ENCODE assay signal across 26 cellular contexts in genomic region chr22:39581303-39581702, GRCh38. TPM values are rescaled to one million over a fixed set of nuclear protein-coding genes. Genes with fewer than 3 reads are reported as not detected.
"Had no signal": no experiment of that assay in that cellular context is flagged by ENCODE, and none has a peak within 500 bp of the region (broad histone marks: within the 10 kb centered on the region; RNA-seq: fewer than 3 reads in every experiment).

No MANE protein-coding gene starts in this region.

- DNase-seq: colonic mucosa; cortex of kidney; effector CD8-positive, alpha-beta T cell; effector memory CD8-positive, alpha-beta T cell; endodermal cell; erythroblast; esophagus squamous epithelium; foreskin fibroblast; foreskin melanocyte; gastrocnemius medialis; glutamatergic neuron; head of caudate nucleus; heart right ventricle; hippocampal formation; left cardiac atrium; left lung; left ventricle myocardium superior; lower lobe of right lung; mesendoderm; midbrain had no signal

- H3K4me3 Mint-ChIP-seq: dendritic cell treated with granulocyte-macrophage colony-stimulating factor and Interleukin-4, amounts not matched to agents 40 ng/mL and 50 ng/mL, for 4 days; effector memory CD8-positive, alpha-beta T cell; endodermal cell had no signal

- H3K27ac Mint-ChIP-seq: dendritic cell treated with granulocyte-macrophage colony-stimulating factor and Interleukin-4, amounts not matched to agents 40 ng/mL and 50 ng/mL, for 4 days; effector memory CD8-positive, alpha-beta T cell; endodermal cell had no signal

- ATAC-seq: effector memory CD8-positive, alpha-beta T cell; esophagus mucosa; gastrocnemius medialis; heart right ventricle; left cardiac atrium; left lung; left ventricle myocardium superior; lower lobe of right lung had no signal

- H3K9me3 Mint-ChIP-seq: endodermal cell had no signal

RNA-seq across cellular contexts. Expression of gene CACNA1I, which starts 10.8 kb away (rescaled TPM):
- total RNA-seq: dermis microvascular lymphatic vessel endothelial cell, gastrocnemius medialis, glomerular endothelial cell, kidney epithelial cell, left ventricle myocardium superior, lung microvascular endothelial cell had no signal
